Comparison of ENCODE assay signal across 28 cellular contexts in the genomic region with DNA sequence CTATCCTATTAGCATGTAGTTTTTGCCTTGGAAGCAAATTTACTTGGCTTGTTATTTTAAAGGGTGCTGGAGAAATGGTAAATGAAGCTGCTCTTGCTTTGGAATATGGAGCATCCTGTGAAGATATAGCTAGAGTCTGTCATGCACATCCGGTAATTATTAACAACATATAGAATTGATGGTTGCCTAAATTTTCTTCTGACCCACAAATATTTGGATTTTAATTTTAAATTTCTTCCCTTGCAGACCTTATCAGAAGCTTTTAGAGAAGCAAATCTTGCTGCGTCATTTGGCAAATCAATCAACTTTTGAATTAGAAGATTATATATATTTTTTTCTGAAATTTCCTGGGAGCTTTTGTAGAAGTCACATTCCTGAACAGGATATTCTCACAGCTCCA.
"Had no signal": no experiment of that assay in that cellular context is flagged by ENCODE, and none has a peak within 500 bp of the region (broad histone marks: within the 10 kb centered on the region; RNA-seq: fewer than 3 reads in every experiment).

No MANE protein-coding gene starts in this region.

- FAIRE-seq: endometrium, islet of Langerhans, small intestine had no signal

- H3K27ac ChIP-seq: coronary artery, foreskin keratinocyte, hepatocyte, parathyroid adenoma, right lobe of liver, thyroid gland, vagina had no signal

- H3K79me2 ChIP-seq: parathyroid adenoma had no signal

- H3K27me3 ChIP-seq: foreskin keratinocyte, gastroesophageal sphincter, heart left ventricle, hepatocyte, left lung, neural progenitor cell, right lobe of liver, stomach, thyroid gland, vagina had no signal

- H3K4me2 ChIP-seq: hepatocyte, neural progenitor cell had no signal

- H3K4me1 ChIP-seq: neural progenitor cell, parathyroid adenoma, right lobe of liver had no signal

- H3K4me3 ChIP-seq: coronary artery, gastroesophageal sphincter, heart left ventricle, hepatocyte, left lung, neural progenitor cell, right lobe of liver, stomach, thyroid gland, vagina had no signal

- H3K9me3 ChIP-seq: gastroesophageal sphincter, heart left ventricle, left lung, right lobe of liver, stomach, thyroid gland, vagina had no signal

- H2AFZ ChIP-seq: hepatocyte, neural progenitor cell, parathyroid adenoma had no signal

- ATAC-seq: effector memory CD8-positive, alpha-beta T cell; esophagus mucosa; foreskin keratinocyte; gastroesophageal sphincter; left lung; naive thymus-derived CD4-positive, alpha-beta T cell; right lobe of liver; stimulated activated effector memory CD8-positive, alpha-beta T cell treated with anti-CD3 and anti-CD28 coated beads, Interleukin-12 subunit alpha, Interleukin-12 subunit beta, amount 100 ng/mL, for 72 hours had no signal

- DNase-seq: dermis blood vessel endothelial cell; effector memory CD8-positive, alpha-beta T cell; foreskin keratinocyte; heart left ventricle; left cardiac atrium; left lung; mesendoderm; midbrain; naive thymus-derived CD4-positive, alpha-beta T cell; right lobe of liver; small intestine; stimulated activated CD4-positive, alpha-beta T cell treated with anti-CD3 and anti-CD28 coated beads, Interleukin-12 subunit alpha, Interleukin-12 subunit beta, amount 100 ng/mL, for 4 hours; stimulated activated CD4-positive, alpha-beta T cell treated with anti-CD3 and anti-CD28 coated beads, Interleukin-1b, Interleukin-23, amount 100 ng/mL, for 48 hours; stimulated activated CD4-positive, alpha-beta T cell treated with anti-CD3 and anti-CD28 coated beads, Interleukin-4, amount 100 ng/mL, for 24 hours; stimulated activated naive CD4-positive, alpha-beta T cell treated with Interleukin-2 at 50 U/mL for 16 hours; stomach; thyroid gland; trophoblast cell had no signal

- H3K9ac ChIP-seq: neural progenitor cell, parathyroid adenoma had no signal
